In genomic region chr2:220104871-220105351, GRCh38 we compare ENCODE assay signal across 9 cellular contexts.
A peak's percentile ranks its signal among the peaks of the same experiment; 100 is the strongest.
DNase-seq lines count a peak whose midpoint lies in the region; ATAC-seq and TF ChIP-seq lines count a peak whose summit lies in the region.
"Had no signal": no experiment of that assay in that cellular context is flagged by ENCODE, and none has a peak within 500 bp of the region (broad histone marks: within the 10 kb centered on the region; RNA-seq: fewer than 3 reads in every experiment).

No MANE protein-coding gene starts in this region.

- H3K9me3 ChIP-seq in left ventricle myocardium inferior (replicated peaks), result no peaks in the 10 kb centered on the region

- peaks cover 8% of the 10 kb centered on the region for H3K27me3 ChIP-seq in left ventricle myocardium inferior (ENCODE audit: low read depth)

- H3K36me3 Mint-ChIP-seq in activated naive CD8-positive, alpha-beta T cell treated with anti-CD3 and anti-CD28 coated beads, Interleukin-2, amount 50 U/mL, for 24 hours (ENCODE audit: low read depth), result no peaks in the 10 kb centered on the region
- no peaks in the 10 kb centered on the region for H3K36me3 Mint-ChIP-seq in activated naive CD8-positive, alpha-beta T cell treated with anti-CD3 and anti-CD28 coated beads for 36 hours
- H3K36me3 Mint-ChIP-seq in type B pancreatic cell (no peaks in the 10 kb centered on the region), glutamatergic neuron (ENCODE audit: unreplicated experiment) (no peaks in the 10 kb centered on the region)

- no peaks in the 10 kb centered on the region for H3K4me1 Mint-ChIP-seq in activated naive CD8-positive, alpha-beta T cell treated with anti-CD3 and anti-CD28 coated beads, Interleukin-2, amount 50 U/mL, for 24 hours
- no peaks in the 10 kb centered on the region for H3K4me1 Mint-ChIP-seq in activated naive CD8-positive, alpha-beta T cell treated with anti-CD3 and anti-CD28 coated beads for 36 hours
- H3K4me1 Mint-ChIP-seq in type B pancreatic cell (ENCODE audit: unreplicated experiment) (peaks cover 21% of the 10 kb centered on the region), glutamatergic neuron (ENCODE audit: low read depth, unreplicated experiment) (peaks cover 21% of the 10 kb centered on the region)

- ATAC-seq in activated naive CD8-positive, alpha-beta T cell treated with anti-CD3 and anti-CD28 coated beads, Interleukin-2, amount 50 U/mL, for 24 hours, result peak; percentile 49
- ATAC-seq in SK-N-SH treated with all-trans-retinoic acid at 6 μM for 48 hours, result peak; percentile 100

- no peak overlapping the region for H3K4me3 ChIP-seq in left ventricle myocardium inferior

- peaks cover 10% of the 10 kb centered on the region for H3K4me1 ChIP-seq in left ventricle myocardium inferior

- H3K27ac ChIP-seq in left ventricle myocardium inferior (replicated peaks), result no peak overlapping the region

- no peaks in the 10 kb centered on the region for H3K27me3 Mint-ChIP-seq in activated naive CD8-positive, alpha-beta T cell treated with anti-CD3 and anti-CD28 coated beads, Interleukin-2, amount 50 U/mL, for 24 hours
- H3K27me3 Mint-ChIP-seq in activated naive CD8-positive, alpha-beta T cell treated with anti-CD3 and anti-CD28 coated beads for 36 hours, result no peaks in the 10 kb centered on the region
- H3K27me3 Mint-ChIP-seq in type B pancreatic cell (peaks cover 14% of the 10 kb centered on the region), glutamatergic neuron (ENCODE audit: unreplicated experiment) (peaks cover 4% of the 10 kb centered on the region)

- intact Hi-C loops in left ventricle myocardium inferior (cut with micrococcal nuclease), result no loop called here

- no peak for DNase-seq in activated naive CD8-positive, alpha-beta T cell treated with anti-CD3 and anti-CD28 coated beads, Interleukin-2, amount 50 U/mL, for 24 hours
- DNase-seq in activated naive CD8-positive, alpha-beta T cell treated with anti-CD3 and anti-CD28 coated beads for 36 hours, result no peak
- DNase-seq in left ventricle myocardium inferior (peak; percentile 20), type B pancreatic cell (ENCODE audit: extremely low spot score, unreplicated experiment) (no peak), T-helper 1 cell (no peak), glutamatergic neuron (no peak), dermis blood vessel endothelial cell (no peak)
- DNase-seq: NCI-H2227 treated with DMSO at 0.1 percent for 48 hours had no signal

- no peaks in the 10 kb centered on the region for H3K9me3 Mint-ChIP-seq in activated naive CD8-positive, alpha-beta T cell treated with anti-CD3 and anti-CD28 coated beads, Interleukin-2, amount 50 U/mL, for 24 hours
- no peaks in the 10 kb centered on the region for H3K9me3 Mint-ChIP-seq in activated naive CD8-positive, alpha-beta T cell treated with anti-CD3 and anti-CD28 coated beads for 36 hours
- H3K9me3 Mint-ChIP-seq in type B pancreatic cell, result peaks cover 6% of the 10 kb centered on the region
- H3K9me3 Mint-ChIP-seq in glutamatergic neuron (ENCODE audit: unreplicated experiment), result no peaks in the 10 kb centered on the region

- no peak overlapping the region for H3K4me3 Mint-ChIP-seq in activated naive CD8-positive, alpha-beta T cell treated with anti-CD3 and anti-CD28 coated beads, Interleukin-2, amount 50 U/mL, for 24 hours
- no peak overlapping the region for H3K4me3 Mint-ChIP-seq in activated naive CD8-positive, alpha-beta T cell treated with anti-CD3 and anti-CD28 coated beads for 36 hours
- no peak overlapping the region for H3K4me3 Mint-ChIP-seq in type B pancreatic cell
- H3K4me3 Mint-ChIP-seq in glutamatergic neuron (ENCODE audit: unreplicated experiment), result no peak overlapping the region

- peak; percentile 19 for TF ChIP-seq CTCF in left ventricle myocardium inferior (IDR thresholded peaks at IDR 0.05; ENCODE audit: borderline replicate concordance)
- TF ChIP-seq CTCF in type B pancreatic cell (conservative IDR thresholded peaks at IDR 0.05), result peak; percentile 34
- no peak for TF ChIP-seq CTCF in glutamatergic neuron (IDR thresholded peaks at IDR 0.05; ENCODE audit: partially characterized antibody, unreplicated experiment)

- H3K36me3 ChIP-seq in left ventricle myocardium inferior, result no peaks in the 10 kb centered on the region

- no peak overlapping the region for H3K27ac Mint-ChIP-seq in activated naive CD8-positive, alpha-beta T cell treated with anti-CD3 and anti-CD28 coated beads, Interleukin-2, amount 50 U/mL, for 24 hours
- no peak overlapping the region for H3K27ac Mint-ChIP-seq in activated naive CD8-positive, alpha-beta T cell treated with anti-CD3 and anti-CD28 coated beads for 36 hours
- H3K27ac Mint-ChIP-seq in type B pancreatic cell (no peak overlapping the region), glutamatergic neuron (ENCODE audit: unreplicated experiment) (no peak overlapping the region)

TF ChIP-seq in SK-N-SH treated with all-trans-retinoic acid at 6 μM for 48 hours, 23 proteins besides CTCF, POLR2A, EP300 and RAD21:
- TF ChIP-seq BACH2 (CRISPR knock-in tag; IDR thresholded peaks at IDR 0.05; ENCODE audit: borderline replicate concordance), result no peak
- no peak for TF ChIP-seq TSHZ2 (CRISPR knock-in tag; IDR thresholded peaks at IDR 0.05)
- TF ChIP-seq ZFP30 (CRISPR knock-in tag; IDR thresholded peaks at IDR 0.05), result no peak
- no peak for TF ChIP-seq ARNTL (CRISPR knock-in tag; IDR thresholded peaks at IDR 0.05; ENCODE audit: borderline replicate concordance, low read depth)
- TF ChIP-seq CSRNP3 (CRISPR knock-in tag; IDR thresholded peaks at IDR 0.05), result no peak
- no peak for TF ChIP-seq SNAI2 (CRISPR knock-in tag; IDR thresholded peaks at IDR 0.05)
- TF ChIP-seq CSDC2 (CRISPR knock-in tag; IDR thresholded peaks at IDR 0.05), result no peak
- TF ChIP-seq TOX (CRISPR knock-in tag; IDR thresholded peaks at IDR 0.05; ENCODE audit: borderline replicate concordance), result no peak
- no peak for TF ChIP-seq ZC3H10 (CRISPR knock-in tag; IDR thresholded peaks at IDR 0.05)
- no peak for TF ChIP-seq ZNF70 (CRISPR knock-in tag; IDR thresholded peaks at IDR 0.05)
- TF ChIP-seq ESRRG (CRISPR knock-in tag; IDR thresholded peaks at IDR 0.05), result no peak
- no peak for TF ChIP-seq ZFP3 (CRISPR knock-in tag; IDR thresholded peaks at IDR 0.05)
- TF ChIP-seq ZNF565 (CRISPR knock-in tag; conservative IDR thresholded peaks at IDR 0.05; ENCODE audit: low read depth), result no peak
- TF ChIP-seq RARB (CRISPR knock-in tag; IDR thresholded peaks at IDR 0.05), result no peak
- no peak for TF ChIP-seq ISL1 (CRISPR knock-in tag; IDR thresholded peaks at IDR 0.05)
- no peak for TF ChIP-seq PPARA (CRISPR knock-in tag; IDR thresholded peaks at IDR 0.05; ENCODE audit: borderline replicate concordance)
- TF ChIP-seq PATZ1 (CRISPR knock-in tag; IDR thresholded peaks at IDR 0.05; ENCODE audit: borderline replicate concordance), result no peak
- TF ChIP-seq TCF4 (CRISPR knock-in tag; IDR thresholded peaks at IDR 0.05; ENCODE audit: borderline replicate concordance), result no peak
- TF ChIP-seq OSR1 (CRISPR knock-in tag; IDR thresholded peaks at IDR 0.05), result no peak
